ENCODE assay signal across 1 cellular context in the genomic region with DNA sequence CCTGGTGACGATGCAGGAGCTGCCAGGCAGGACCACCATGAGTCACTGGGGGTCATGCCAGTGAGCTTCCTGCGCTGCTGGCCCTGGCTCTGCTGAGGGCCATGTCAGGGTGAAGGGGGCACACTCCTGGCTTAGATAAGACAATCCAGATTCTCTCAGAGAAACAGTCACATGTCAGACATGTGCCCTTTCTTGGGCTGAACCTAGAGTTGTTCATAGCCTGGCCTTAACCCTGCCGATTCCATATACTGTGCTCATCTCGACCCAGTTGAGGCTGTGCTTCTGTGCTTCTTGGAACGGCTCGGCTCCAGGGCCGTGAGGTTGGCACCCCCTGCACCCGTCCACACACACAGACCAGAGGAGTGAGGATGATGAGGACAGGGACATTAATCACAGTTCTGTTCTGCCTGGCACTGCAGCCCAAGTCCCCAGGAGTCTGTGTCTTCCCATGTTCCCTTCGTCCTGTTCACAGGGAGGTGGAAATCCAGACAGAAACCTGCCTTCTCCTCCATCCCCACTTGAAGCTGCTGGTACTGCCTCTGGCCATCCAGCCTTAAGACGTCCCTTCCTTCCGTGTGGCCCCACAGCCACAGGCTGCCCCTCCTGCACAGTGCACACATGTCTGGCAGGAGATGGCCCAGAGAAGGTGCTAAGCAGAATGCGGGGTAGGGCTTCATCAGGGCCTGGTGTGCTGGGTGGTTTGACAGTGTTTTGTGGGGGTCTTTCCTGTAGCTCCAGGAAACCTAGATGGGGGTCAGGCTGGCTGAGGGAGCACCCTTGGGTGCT.
TF ChIP-seq lines count a peak whose summit lies in the region.

No MANE protein-coding gene starts in this region.

TF ChIP-seq in HEK293, 187 proteins besides CTCF, POLR2A, EP300 and RAD21 (continued from another document):
- TF ChIP-seq, protein P1, sequence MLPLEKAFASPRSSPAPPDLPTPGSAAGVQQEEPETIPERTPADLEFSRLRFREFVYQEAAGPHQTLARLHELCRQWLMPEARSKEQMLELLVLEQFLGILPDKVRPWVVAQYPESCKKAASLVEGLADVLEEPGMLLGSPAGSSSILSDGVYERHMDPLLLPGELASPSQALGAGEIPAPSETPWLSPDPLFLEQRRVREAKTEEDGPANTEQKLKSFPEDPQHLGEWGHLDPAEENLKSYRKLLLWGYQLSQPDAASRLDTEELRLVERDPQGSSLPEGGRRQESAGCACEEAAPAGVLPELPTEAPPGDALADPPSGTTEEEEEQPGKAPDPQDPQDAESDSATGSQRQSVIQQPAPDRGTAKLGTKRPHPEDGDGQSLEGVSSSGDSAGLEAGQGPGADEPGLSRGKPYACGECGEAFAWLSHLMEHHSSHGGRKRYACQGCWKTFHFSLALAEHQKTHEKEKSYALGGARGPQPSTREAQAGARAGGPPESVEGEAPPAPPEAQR (tag by site-specific recombination; IDR thresholded peaks at IDR 0.05), result no peak
- TF ChIP-seq ZBTB8A (tag by site-specific recombination; IDR thresholded peaks at IDR 0.05) (peak; percentile 2; the same call in 1 of the 2 replicates), ZNF518A (tag by site-specific recombination; conservative IDR thresholded peaks at IDR 0.05; ENCODE audit: low read depth) (no peak), SP3 (tag by site-specific recombination; IDR thresholded peaks at IDR 0.05) (no peak), ZNF10 (tag by site-specific recombination; IDR thresholded peaks at IDR 0.05) (peak; percentile 17; the same call in 1 of the 2 replicates), ZNF555 (tag by site-specific recombination; conservative IDR thresholded peaks at IDR 0.05) (no peak), ZNF174 (tag by site-specific recombination; IDR thresholded peaks at IDR 0.05) (no peak), ZNF214 (tag by site-specific recombination; IDR thresholded peaks at IDR 0.05; ENCODE audit: borderline replicate concordance) (no peak), ZNF610 (tag by site-specific recombination; IDR thresholded peaks at IDR 0.05; ENCODE audit: borderline replicate concordance) (no peak), ZIC2 (tag by site-specific recombination; IDR thresholded peaks at IDR 0.05) (no peak), EGR2 (tag by site-specific recombination; IDR thresholded peaks at IDR 0.05; ENCODE audit: low read depth) (no peak), ZNF146 (tag by site-specific recombination; IDR thresholded peaks at IDR 0.05) (no peak), OSR2 (tag by site-specific recombination; IDR thresholded peaks at IDR 0.05) (no peak), BCL11A (tag by site-specific recombination; IDR thresholded peaks at IDR 0.05; ENCODE audit: low read depth) (no peak), ZNF140 (tag by site-specific recombination; IDR thresholded peaks at IDR 0.05) (no peak), ZNF274 (IDR thresholded peaks at IDR 0.05; ENCODE audit: low read length) (no peak), ZNF274 (tag by site-specific recombination; IDR thresholded peaks at IDR 0.05; ENCODE audit: borderline replicate concordance) (no peak), ZNF571 (tag by site-specific recombination; IDR thresholded peaks at IDR 0.05) (no peak), YY1 (tag by site-specific recombination; IDR thresholded peaks at IDR 0.05) (no peak), ZNF626 (tag by site-specific recombination; IDR thresholded peaks at IDR 0.05) (no peak), ZNF341 (tag by site-specific recombination; IDR thresholded peaks at IDR 0.05; ENCODE audit: low read depth) (no peak), ZNF169 (tag by site-specific recombination; IDR thresholded peaks at IDR 0.05) (no peak), ZNF473 (tag by site-specific recombination; IDR thresholded peaks at IDR 0.05) (no peak)
- TF ChIP-seq, protein P2, sequence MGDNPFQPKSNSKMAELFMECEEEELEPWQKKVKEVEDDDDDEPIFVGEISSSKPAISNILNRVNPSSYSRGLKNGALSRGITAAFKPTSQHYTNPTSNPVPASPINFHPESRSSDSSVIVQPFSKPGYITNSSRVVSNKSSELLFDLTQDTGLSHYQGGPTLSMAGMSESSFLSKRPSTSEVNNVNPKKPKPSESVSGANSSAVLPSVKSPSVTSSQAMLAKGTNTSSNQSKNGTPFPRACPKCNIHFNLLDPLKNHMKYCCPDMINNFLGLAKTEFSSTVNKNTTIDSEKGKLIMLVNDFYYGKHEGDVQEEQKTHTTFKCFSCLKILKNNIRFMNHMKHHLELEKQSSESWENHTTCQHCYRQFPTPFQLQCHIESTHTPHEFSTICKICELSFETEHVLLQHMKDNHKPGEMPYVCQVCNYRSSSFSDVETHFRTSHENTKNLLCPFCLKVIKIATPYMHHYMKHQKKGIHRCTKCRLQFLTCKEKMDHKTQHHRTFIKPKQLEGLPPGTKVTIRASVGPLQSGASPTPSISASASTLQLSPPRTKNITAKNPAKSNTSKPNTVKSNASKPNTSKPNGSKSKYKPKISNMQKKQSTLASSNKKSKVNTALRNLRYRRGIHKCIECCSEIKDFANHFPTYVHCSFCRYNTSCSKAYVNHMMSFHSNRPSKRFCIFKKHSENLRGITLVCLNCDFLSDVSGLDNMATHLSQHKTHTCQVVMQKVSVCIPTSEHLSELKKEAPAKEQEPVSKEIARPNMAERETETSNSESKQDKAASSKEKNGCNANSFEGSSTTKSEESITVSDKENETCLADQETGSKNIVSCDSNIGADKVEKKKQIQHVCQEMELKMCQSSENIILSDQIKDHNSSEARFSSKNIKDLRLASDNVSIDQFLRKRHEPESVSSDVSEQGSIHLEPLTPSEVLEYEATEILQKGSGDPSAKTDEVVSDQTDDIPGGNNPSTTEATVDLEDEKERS (tag by site-specific recombination; IDR thresholded peaks at IDR 0.05), result no peak
- TF ChIP-seq, protein P3, sequence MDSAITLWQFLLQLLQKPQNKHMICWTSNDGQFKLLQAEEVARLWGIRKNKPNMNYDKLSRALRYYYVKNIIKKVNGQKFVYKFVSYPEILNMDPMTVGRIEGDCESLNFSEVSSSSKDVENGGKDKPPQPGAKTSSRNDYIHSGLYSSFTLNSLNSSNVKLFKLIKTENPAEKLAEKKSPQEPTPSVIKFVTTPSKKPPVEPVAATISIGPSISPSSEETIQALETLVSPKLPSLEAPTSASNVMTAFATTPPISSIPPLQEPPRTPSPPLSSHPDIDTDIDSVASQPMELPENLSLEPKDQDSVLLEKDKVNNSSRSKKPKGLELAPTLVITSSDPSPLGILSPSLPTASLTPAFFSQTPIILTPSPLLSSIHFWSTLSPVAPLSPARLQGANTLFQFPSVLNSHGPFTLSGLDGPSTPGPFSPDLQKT (IDR thresholded peaks at IDR 0.05; ENCODE audit: borderline replicate concordance, low read depth, low read length), result no peak
- TF ChIP-seq, protein P4, sequence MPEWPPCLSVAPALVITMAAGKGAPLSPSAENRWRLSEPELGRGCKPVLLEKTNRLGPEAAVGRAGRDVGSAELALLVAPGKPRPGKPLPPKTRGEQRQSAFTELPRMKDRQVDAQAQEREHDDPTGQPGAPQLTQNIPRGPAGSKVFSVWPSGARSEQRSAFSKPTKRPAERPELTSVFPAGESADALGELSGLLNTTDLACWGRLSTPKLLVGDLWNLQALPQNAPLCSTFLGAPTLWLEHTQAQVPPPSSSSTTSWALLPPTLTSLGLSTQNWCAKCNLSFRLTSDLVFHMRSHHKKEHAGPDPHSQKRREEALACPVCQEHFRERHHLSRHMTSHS (tag by site-specific recombination; IDR thresholded peaks at IDR 0.05), result no peak
TF ChIP-seq in HEK293: peak in this region for 7.
